1 cellular context compared by ENCODE assay signal in genomic region chr17:32349854-32350661, GRCh38.
TF ChIP-seq lines count a peak whose summit lies in the region.

TSS of gene ZNF207 (plus strand) at chr17:32350157. CDS start at chr17:32350286, 129 bp downstream.

TF ChIP-seq in HepG2, 621 proteins besides CTCF, POLR2A, EP300 and RAD21 (continued from another document and continues in another):
- peak; percentile 68; the same call in 1 of the 2 replicates for TF ChIP-seq IRF2 (CRISPR knock-in tag; IDR thresholded peaks at IDR 0.05)
- TF ChIP-seq GATAD2A (CRISPR knock-in tag; IDR thresholded peaks at IDR 0.05), result peak; percentile 59; the same call in 1 of the 2 replicates
- TF ChIP-seq GPN1 (CRISPR knock-in tag; IDR thresholded peaks at IDR 0.05; ENCODE audit: borderline replicate concordance), result no peak
- no peak for TF ChIP-seq ZNF124 (CRISPR knock-in tag; IDR thresholded peaks at IDR 0.05)
- 0 out of 2 replicates have a peak, but pooled peaks have one; percentile 64 for TF ChIP-seq ZNF709 (CRISPR knock-in tag; IDR thresholded peaks at IDR 0.05)
- no peak for TF ChIP-seq SRF (IDR thresholded peaks at IDR 0.05; ENCODE audit: low read depth, low read length)
- TF ChIP-seq YEATS2 (CRISPR knock-in tag; IDR thresholded peaks at IDR 0.05; ENCODE audit: borderline replicate concordance), result peak; percentile 90
- peak; percentile 77 for TF ChIP-seq ZNF274 (CRISPR knock-in tag; IDR thresholded peaks at IDR 0.05)
- peak; percentile 94 for TF ChIP-seq DRAP1 (CRISPR knock-in tag; IDR thresholded peaks at IDR 0.05)
- 0 out of 2 replicates have a peak, but pooled peaks have one; percentile 39 for TF ChIP-seq ZBTB43 (CRISPR knock-in tag; conservative IDR thresholded peaks at IDR 0.05)
- TF ChIP-seq ZNF281 (CRISPR knock-in tag; IDR thresholded peaks at IDR 0.05; ENCODE audit: borderline replicate concordance), result no peak
- peak; percentile 73; the same call in 1 of the 2 replicates for TF ChIP-seq NFKB2 (CRISPR knock-in tag; IDR thresholded peaks at IDR 0.05; ENCODE audit: borderline replicate concordance)
- TF ChIP-seq NCOA1 (CRISPR knock-in tag; IDR thresholded peaks at IDR 0.05), result no peak
- peak; percentile 39; the same call in 1 of the 2 replicates for TF ChIP-seq RNF2 (conservative IDR thresholded peaks at IDR 0.05; ENCODE audit: low read depth)
- no peak for TF ChIP-seq PAX8 (CRISPR knock-in tag; IDR thresholded peaks at IDR 0.05; ENCODE audit: borderline replicate concordance)
- peak; percentile 40; the same call in 1 of the 2 replicates for TF ChIP-seq CBFB (CRISPR knock-in tag; IDR thresholded peaks at IDR 0.05)
- TF ChIP-seq MED13 (CRISPR knock-in tag; IDR thresholded peaks at IDR 0.05), result peak; percentile 83; the same call in 1 of the 2 replicates
- no peak for TF ChIP-seq PRDM15 (CRISPR knock-in tag; IDR thresholded peaks at IDR 0.05)
- TF ChIP-seq FOXM1 (CRISPR knock-in tag; IDR thresholded peaks at IDR 0.05), result no peak
- TF ChIP-seq ZNF280D (CRISPR knock-in tag; IDR thresholded peaks at IDR 0.05), result peak; percentile 90
- TF ChIP-seq ZNF605 (CRISPR knock-in tag; IDR thresholded peaks at IDR 0.05), result peak; percentile 82
- TF ChIP-seq ZNF777 (CRISPR knock-in tag; IDR thresholded peaks at IDR 0.05), result peak; percentile 45; the same call in 1 of the 2 replicates
- TF ChIP-seq PHF20 (CRISPR knock-in tag; IDR thresholded peaks at IDR 0.05), result peak; percentile 64
- TF ChIP-seq ZNF350 (CRISPR knock-in tag; IDR thresholded peaks at IDR 0.05; ENCODE audit: borderline replicate concordance, low read depth), result peak; percentile 92
- peak; percentile 62; the same call in 1 of the 2 replicates for TF ChIP-seq TIGD3 (CRISPR knock-in tag; IDR thresholded peaks at IDR 0.05; ENCODE audit: borderline replicate concordance)
- 0 out of 2 replicates have a peak, but pooled peaks have one; percentile 8 for TF ChIP-seq ZNF629 (CRISPR knock-in tag; conservative IDR thresholded peaks at IDR 0.05)
- peak; percentile 33; the same call in 1 of the 2 replicates for TF ChIP-seq ZFP90 (CRISPR knock-in tag; IDR thresholded peaks at IDR 0.05; ENCODE audit: borderline replicate concordance)
- TF ChIP-seq ZNF17 (CRISPR knock-in tag; IDR thresholded peaks at IDR 0.05), result no peak
- peak; percentile 95 for TF ChIP-seq USF2 (IDR thresholded peaks at IDR 0.05; ENCODE audit: low read depth, low read length)
- TF ChIP-seq USF2 (CRISPR knock-in tag; IDR thresholded peaks at IDR 0.05; ENCODE audit: borderline replicate concordance), result peak; percentile 97; the same call in 1 of the 2 replicates
- no peak for TF ChIP-seq IRF9 (CRISPR knock-in tag; IDR thresholded peaks at IDR 0.05; ENCODE audit: borderline replicate concordance)
- no peak for TF ChIP-seq NFE2L2 (IDR thresholded peaks at IDR 0.05; ENCODE audit: low read length)
- TF ChIP-seq ARID5B (CRISPR knock-in tag; IDR thresholded peaks at IDR 0.05), result peak; percentile 47
- peak; percentile 41; the same call in 1 of the 2 replicates for TF ChIP-seq TMF1 (CRISPR knock-in tag; IDR thresholded peaks at IDR 0.05; ENCODE audit: low read depth)
- TF ChIP-seq HHEX (CRISPR knock-in tag; IDR thresholded peaks at IDR 0.05), result 0 out of 2 replicates have a peak, but pooled peaks have one; percentile 55
- no peak for TF ChIP-seq ZNF615 (CRISPR knock-in tag; IDR thresholded peaks at IDR 0.05; ENCODE audit: borderline replicate concordance)
- peak; percentile 68 for TF ChIP-seq NFYC (CRISPR knock-in tag; IDR thresholded peaks at IDR 0.05)
- TF ChIP-seq TBX2 (CRISPR knock-in tag; IDR thresholded peaks at IDR 0.05; ENCODE audit: borderline replicate concordance), result peak; percentile 74; the same call in 1 of the 2 replicates
- 0 out of 2 replicates have a peak, but pooled peaks have one; percentile 75 for TF ChIP-seq ZNF747 (CRISPR knock-in tag; IDR thresholded peaks at IDR 0.05; ENCODE audit: borderline replicate concordance)
- no peak for TF ChIP-seq NFIC (IDR thresholded peaks at IDR 0.05; ENCODE audit: low read length)
